ENCODE assay signal across 14 cellular contexts in genomic region chr19:40584007-40584406, GRCh38. TPM values are rescaled to one million over a fixed set of nuclear protein-coding genes. Genes with fewer than 3 reads are reported as not detected.
A peak's percentile ranks its signal among the peaks of the same experiment; 100 is the strongest.
DNase-seq lines count a peak whose midpoint lies in the region; ATAC-seq and TF ChIP-seq lines count a peak whose summit lies in the region.
"Had no signal": no experiment of that assay in that cellular context is flagged by ENCODE, and none has a peak within 500 bp of the region (broad histone marks: within the 10 kb centered on the region; RNA-seq: fewer than 3 reads in every experiment).

No MANE protein-coding gene starts in this region.

- no peaks in the 10 kb centered on the region for H3K27me3 Mint-ChIP-seq in MCF 10A (ENCODE audit: insufficient read depth, unreplicated experiment)
- no peaks in the 10 kb centered on the region for H3K27me3 Mint-ChIP-seq in endodermal cell (ENCODE audit: insufficient read depth)

- ATAC-seq in GM21529 (IDR thresholded peaks at IDR 0.05; ENCODE audit: unreplicated experiment), result no peak
- ATAC-seq in GM21528 (IDR thresholded peaks at IDR 0.05; ENCODE audit: low FRiP score, unreplicated experiment), result no peak
- ATAC-seq: left colon had no signal

- H3K4me1 ChIP-seq in breast epithelium, result no peaks in the 10 kb centered on the region
- H3K4me1 ChIP-seq in OCI-LY3 (ENCODE audit: low read length), result no peaks in the 10 kb centered on the region
- no peaks in the 10 kb centered on the region for H3K4me1 ChIP-seq in endodermal cell (ENCODE audit: control insufficient read depth, insufficient read depth, low read length)
- H3K4me1 ChIP-seq in spleen, result peaks cover 0 to 69% (median 12%) of the 10 kb centered on the region in 6 donors
- H3K4me1 ChIP-seq: esophagus squamous epithelium had no signal

- H3K9me3 Mint-ChIP-seq in MCF 10A (ENCODE audit: unreplicated experiment), result no peaks in the 10 kb centered on the region
- H3K9me3 Mint-ChIP-seq in endodermal cell, result no peaks in the 10 kb centered on the region

- CTCF ChIA-PET in MCF 10A (lab: Yijun Ruan, JAX), result interaction anchor here (0.6 kb wide), 1 partner anchor 37 kb away, joined by 4 read pairs; no protein-coding TSS in a partner anchor

- POLR2A ChIA-PET in MCF 10A (lab: Yijun Ruan, JAX), result no interaction called here

- H3K4me3 Mint-ChIP-seq in MCF 10A (ENCODE audit: unreplicated experiment) (no peak overlapping the region), endodermal cell (no peak overlapping the region)

- no peaks in the 10 kb centered on the region for H3K79me2 ChIP-seq in OCI-LY3 (ENCODE audit: low read length)

- no TSS peak for BruUV-seq in MCF 10A (replicated peaks; lab: Mats Ljungman, UMichigan)

- H3K4me3 ChIP-seq in breast epithelium (no peak overlapping the region), OCI-LY3 (ENCODE audit: low read length) (no peak overlapping the region), endodermal cell (ENCODE audit: low read length) (no peak overlapping the region), spleen (no peak overlapping the region)
- H3K4me3 ChIP-seq: esophagus squamous epithelium had no signal

- DNase-seq in MCF 10A (ENCODE audit: unreplicated experiment) (no peak), breast epithelium (ENCODE audit: low spot score in 2 of 2) (no peak), endodermal cell (no peak), spleen (peak; percentile 38)
- DNase-seq in activated CD4-positive, alpha-beta T cell treated with anti-CD3 and anti-CD28 coated beads, Interleukin-2, amount 50 U/mL, for 48 hours, result no peak
- DNase-seq: activated CD8-positive, alpha-beta memory T cell treated with anti-CD3 and anti-CD28 coated beads, Interleukin-2, amount 50 U/mL, for 48 hours; esophagus squamous epithelium; left colon; NCI-H1105; stimulated activated CD4-positive, alpha-beta T cell treated with anti-CD3 and anti-CD28 coated beads, Interleukin-1b, Interleukin-23, amount 100 ng/mL, for 48 hours; T-helper 9 cell had no signal

- H2AFZ ChIP-seq in OCI-LY3 (ENCODE audit: low read depth, low read length), result no peak overlapping the region

- WGBS in endodermal cell (ENCODE audit: insufficient coverage in 1 of 2, insufficient read length in 1 of 2), 2 experiments, result 67 to 85% methylated on average over 1 to 5 of the region's 5 CpGs
- 83 to 91% (median 88%) methylated on average over 5 of the region's 5 CpGs for WGBS in spleen, 5 donors

- intact Hi-C loops in MCF 10A (cut with micrococcal nuclease), result no loop called here
- intact Hi-C loops in breast epithelium (cut with DNase I; ENCODE audit: low total_unique reads), result no loop called here
- intact Hi-C loops in spleen (cut with DNase I; ENCODE audit: low total_unique reads), result no loop called here

- no peak for TF ChIP-seq POLR2A in breast epithelium (IDR thresholded peaks at IDR 0.05)
- TF ChIP-seq POLR2A in spleen (IDR thresholded peaks at IDR 0.05), result no peak

- H4K20me1 ChIP-seq in OCI-LY3 (ENCODE audit: insufficient read depth, low read length), result 0 out of 2 replicates have a peak, but pooled peaks cover 4% of the 10 kb centered on the region

- H3K27me3 ChIP-seq in breast epithelium (no peaks in the 10 kb centered on the region), OCI-LY3 (ENCODE audit: low read depth, low read length) (no peaks in the 10 kb centered on the region), endodermal cell (ENCODE audit: control insufficient read depth, insufficient read depth, low read length, poor library complexity, severe bottlenecking) (no peaks in the 10 kb centered on the region), spleen (replicated peaks in 1 of 7) (no peaks in the 10 kb centered on the region)
- H3K27me3 ChIP-seq: esophagus squamous epithelium had no signal

- H3K9ac ChIP-seq in OCI-LY3 (ENCODE audit: low read length) (no peak overlapping the region), endodermal cell (ENCODE audit: extremely low read depth, low read length, poor library complexity, severe bottlenecking) (no peak overlapping the region)

- H3K9me3 ChIP-seq in breast epithelium (no peaks in the 10 kb centered on the region), OCI-LY3 (ENCODE audit: insufficient read depth, low read length) (no peaks in the 10 kb centered on the region), endodermal cell (ENCODE audit: control insufficient read depth, low read length) (no peaks in the 10 kb centered on the region), spleen (no peaks in the 10 kb centered on the region)
- H3K9me3 ChIP-seq: esophagus squamous epithelium had no signal

- H3K4me1 Mint-ChIP-seq in MCF 10A (ENCODE audit: insufficient read depth, unreplicated experiment), result peaks cover 22% of the 10 kb centered on the region
- H3K4me1 Mint-ChIP-seq in endodermal cell, result no peaks in the 10 kb centered on the region

- H3K4me2 ChIP-seq in OCI-LY3 (ENCODE audit: low read length), result no peak overlapping the region

- H3K36me3 ChIP-seq in breast epithelium, result no peaks in the 10 kb centered on the region
- H3K36me3 ChIP-seq in OCI-LY3 (replicated peaks; ENCODE audit: low read depth, low read length), result peaks cover 25% of the 10 kb centered on the region
- H3K36me3 ChIP-seq in endodermal cell (ENCODE audit: control insufficient read depth, insufficient read depth, low read length), result peaks cover 42% of the 10 kb centered on the region
- H3K36me3 ChIP-seq in spleen, result peaks cover 7 to 100% (median 88%) of the 10 kb centered on the region in 6 donors

- peak; percentile 10 for TF ChIP-seq CTCF in MCF 10A (IDR thresholded peaks at IDR 0.05; ENCODE audit: unreplicated experiment)
- no peak for TF ChIP-seq CTCF in breast epithelium (IDR thresholded peaks at IDR 0.05)
- peak; percentile 22 for TF ChIP-seq CTCF in OCI-LY3 (IDR thresholded peaks at IDR 0.05; ENCODE audit: low read depth, low read length)
- peak; percentile 69 for TF ChIP-seq CTCF in endodermal cell (conservative IDR thresholded peaks at IDR 0.05)
- no peak for TF ChIP-seq CTCF in spleen (IDR thresholded peaks at IDR 0.05 in 8 of 11, conservative IDR thresholded peaks at IDR 0.05 in 3 of 11)

- H3K36me3 Mint-ChIP-seq in MCF 10A (ENCODE audit: insufficient read depth, unreplicated experiment), result peaks cover 16% of the 10 kb centered on the region
- H3K36me3 Mint-ChIP-seq in endodermal cell (ENCODE audit: low read depth), result peaks cover 65% of the 10 kb centered on the region

- H3K27ac Mint-ChIP-seq in MCF 10A (ENCODE audit: low read depth, unreplicated experiment), result no peak overlapping the region
- no peak overlapping the region for H3K27ac Mint-ChIP-seq in endodermal cell

- no peak overlapping the region for H3K27ac ChIP-seq in breast epithelium
- no peak overlapping the region for H3K27ac ChIP-seq in OCI-LY3 (ENCODE audit: low read length)
- H3K27ac ChIP-seq in endodermal cell (ENCODE audit: low read depth, low read length), result no peak overlapping the region
- peak overlapping the region in 2 of 8 donors; percentile 87 to 91 for H3K27ac ChIP-seq in spleen
- H3K27ac ChIP-seq: esophagus squamous epithelium had no signal

RNA-seq across cellular contexts. Expression of gene SHKBP1, which starts 7.3 kb away (rescaled TPM):
- total RNA-seq in MCF 10A (2022) (41.5 and 44.0 TPM in 2 replicates), breast epithelium (10 to 100 TPM; 25.8 to 42.9 (median 34.1) TPM), endodermal cell (100 to 1,000 TPM; 110 TPM), spleen (100 to 1,000 TPM; 127 to 282 (median 151) TPM)
- 90.9 TPM for polyA plus RNA-seq in endodermal cell (2013, experiment 1 of 2)
- polyA plus RNA-seq in endodermal cell (2013, experiment 2 of 2), result 81.4 TPM
- 100 to 1,000 TPM; 102 to 164 (median 152) TPM for polyA plus RNA-seq in spleen

RNA-seq across cellular contexts. Expression of gene LTBP4, which starts 17.2 kb away (rescaled TPM):
- total RNA-seq in MCF 10A (2022) (76.4 and 103 TPM in 2 replicates), breast epithelium (100 to 1,000 TPM in 1 of 3 donors, 10 to 100 TPM in 2; 52.7 to 130 (median 89.1) TPM), endodermal cell (100 to 1,000 TPM; 104 to 133 TPM), spleen (100 to 1,000 TPM in 6 of 7 donors, 10 to 100 TPM in 1; 66.0 to 197 (median 186) TPM)
- 219 TPM for polyA plus RNA-seq in endodermal cell (2013, experiment 1 of 2)
- polyA plus RNA-seq in endodermal cell (2013, experiment 2 of 2), result 194 TPM
- 100 to 1,000 TPM in 1 of 3 donors, 10 to 100 TPM in 2; 26.5 to 107 (median 34.3) TPM for polyA plus RNA-seq in spleen

Comparison
In these comparisons a context has a peak if more than half of its experiments do, and no peak if none do; other contexts are left out.
1. CTCF ChIP-seq: peak in MCF 10A (single experiment), OCI-LY3 (single experiment) and endodermal cell (single experiment); none in breast epithelium (0 of 3) and spleen (0 of 11).